In the genomic region with DNA sequence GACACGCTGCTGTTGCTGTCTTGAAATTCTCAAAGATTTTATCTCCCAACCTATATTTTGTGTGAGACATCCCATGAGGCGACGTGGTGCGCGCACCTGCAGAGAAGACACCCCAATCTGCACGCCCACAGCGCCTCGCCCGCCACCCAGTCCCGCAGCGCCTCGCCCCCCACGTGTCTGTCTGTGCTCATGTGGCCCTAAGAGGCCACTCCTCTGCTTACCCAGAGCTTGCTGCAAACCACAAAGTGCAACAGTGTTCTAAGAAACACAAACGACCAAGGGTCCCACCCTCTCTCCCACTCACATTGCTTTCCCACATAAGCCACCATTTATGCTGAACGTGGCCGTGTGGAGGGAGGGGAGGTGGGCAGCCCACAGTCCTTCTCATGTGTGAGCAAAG, we compare ENCODE assay signal across 22 cellular contexts.
"Had no signal": no experiment of that assay in that cellular context is flagged by ENCODE, and none has a peak within 500 bp of the region (broad histone marks: within the 10 kb centered on the region; RNA-seq: fewer than 3 reads in every experiment).

No MANE protein-coding gene starts in this region.

- H3K4me3 Mint-ChIP-seq: activated CD4-positive, alpha-beta T cell treated with anti-CD3 and anti-CD28 coated beads, Interleukin-2, amount 10 ng/mL, durations not matched to agents 7 days and 5 days; activated naive CD4-positive, alpha-beta T cell treated with anti-CD3 and anti-CD28 coated beads for 36 hours; activated T-cell treated with anti-CD3 and anti-CD28 coated beads, Interleukin-2, amount 50 U/mL, for 72 hours; mesothelial cell of epicardium; naive thymus-derived CD8-positive, alpha-beta T cell; stimulated activated naive CD8-positive, alpha-beta T cell treated with anti-CD3 and anti-CD28 coated beads, Interleukin-15, Interleukin-2, amounts not matched to agents 100 ng/mL and 50 ng/mL, for 24 hours had no signal

- H3K9me3 ChIP-seq: left ventricle myocardium inferior, ovary, prostate gland, tibial artery had no signal

- H3K27ac ChIP-seq: left ventricle myocardium inferior, ovary, prostate gland, tibial artery, WERI-Rb-1 had no signal

- H3K27ac Mint-ChIP-seq: activated CD4-positive, alpha-beta T cell treated with anti-CD3 and anti-CD28 coated beads, Interleukin-2, amount 10 ng/mL, durations not matched to agents 7 days and 5 days; activated naive CD4-positive, alpha-beta T cell treated with anti-CD3 and anti-CD28 coated beads for 36 hours; activated T-cell treated with anti-CD3 and anti-CD28 coated beads, Interleukin-2, amount 50 U/mL, for 72 hours; mesothelial cell of epicardium; naive thymus-derived CD8-positive, alpha-beta T cell; stimulated activated naive CD8-positive, alpha-beta T cell treated with anti-CD3 and anti-CD28 coated beads, Interleukin-15, Interleukin-2, amounts not matched to agents 100 ng/mL and 50 ng/mL, for 24 hours had no signal

- H3K36me3 ChIP-seq: left ventricle myocardium inferior, ovary, prostate gland, tibial artery, WERI-Rb-1 had no signal

- ATAC-seq: activated T-cell treated with anti-CD3 and anti-CD28 coated beads, Interleukin-2, amount 50 U/mL, for 72 hours; naive thymus-derived CD8-positive, alpha-beta T cell; right cardiac atrium had no signal

- H3K9me3 Mint-ChIP-seq: activated naive CD4-positive, alpha-beta T cell treated with anti-CD3 and anti-CD28 coated beads for 36 hours had no signal

- H3K4me1 Mint-ChIP-seq: activated CD4-positive, alpha-beta T cell treated with anti-CD3 and anti-CD28 coated beads, Interleukin-2, amount 10 ng/mL, durations not matched to agents 7 days and 5 days; mesothelial cell of epicardium; naive thymus-derived CD8-positive, alpha-beta T cell had no signal

- DNase-seq: activated CD4-positive, alpha-beta T cell treated with anti-CD3 and anti-CD28 coated beads, Interleukin-2, amount 10 ng/mL, durations not matched to agents 7 days and 5 days; activated CD4-positive, CD25-positive, alpha-beta regulatory T cell treated with anti-CD3 and anti-CD28 coated beads, Interleukin-2, amount 50 U/mL, for 72 hours; activated effector memory CD4-positive, alpha-beta T cell treated with Interleukin-2 at 50 U/mL for 16 hours; activated naive CD4-positive, alpha-beta T cell treated with anti-CD3 and anti-CD28 coated beads for 36 hours; activated T-cell treated with anti-CD3 and anti-CD28 coated beads, Interleukin-2, amount 50 U/mL, for 72 hours; amygdala; cerebellar nuclear complex; cortex of kidney; kidney glomerular epithelial cell; left ventricle myocardium inferior; mammary epithelial cell; naive thymus-derived CD8-positive, alpha-beta T cell; ovary; right cardiac atrium; stimulated activated CD4-positive, alpha-beta T cell treated with anti-CD3 and anti-CD28 coated beads, Interleukin-12 subunit alpha, Interleukin-12 subunit beta, amount 100 ng/mL, for 4 hours; stimulated activated CD4-positive, alpha-beta T cell treated with anti-CD3 and anti-CD28 coated beads, Interleukin-4, amount 100 ng/mL, for 4 hours; T-helper 1 cell; WERI-Rb-1 had no signal

- H3K27me3 Mint-ChIP-seq: activated CD4-positive, alpha-beta T cell treated with anti-CD3 and anti-CD28 coated beads, Interleukin-2, amount 10 ng/mL, durations not matched to agents 7 days and 5 days had no signal
